Comparison of ENCODE assay signal across 8 cellular contexts in the genomic region with DNA sequence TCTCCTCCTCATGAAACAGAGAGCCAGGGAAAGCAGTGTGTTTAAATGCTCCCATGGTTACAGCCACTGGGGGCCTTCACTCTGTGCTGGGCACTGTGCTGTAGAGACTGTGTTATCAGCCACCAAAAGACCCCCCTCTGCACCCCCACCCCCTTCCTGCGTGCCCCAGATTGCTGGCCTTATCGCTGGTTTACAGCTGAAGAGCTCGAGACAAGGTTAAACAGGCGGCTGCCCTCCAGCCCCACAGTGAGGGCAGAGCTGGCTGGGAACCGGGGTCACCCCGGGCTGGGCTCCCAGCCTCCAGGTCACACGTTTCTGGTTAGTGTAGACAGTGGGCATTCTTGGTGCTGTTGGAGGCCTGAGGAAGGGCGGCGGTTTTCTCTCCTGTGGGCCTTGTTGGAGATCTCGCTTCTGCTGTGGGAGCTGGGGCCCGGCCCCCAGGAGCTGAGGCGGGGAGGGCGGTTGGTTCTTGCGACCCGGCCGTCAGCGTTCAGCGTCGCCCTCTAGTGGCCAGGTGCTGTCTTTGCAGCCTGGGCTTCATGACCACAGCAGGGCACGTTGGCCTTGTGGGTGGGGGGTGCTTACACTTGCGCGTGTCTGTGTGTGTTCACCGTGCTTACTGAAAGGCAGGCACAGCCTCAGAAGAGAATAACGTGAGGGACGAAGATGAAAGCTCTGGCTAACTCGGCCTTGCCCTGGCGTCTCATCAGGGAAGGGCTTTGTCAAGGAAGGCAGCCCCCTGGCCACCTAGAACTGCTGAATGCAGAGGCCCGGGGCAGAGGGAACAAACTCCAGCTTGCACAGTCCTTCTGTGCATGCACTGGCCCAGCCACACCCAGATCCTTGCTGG. TPM values are rescaled to one million over a fixed set of nuclear protein-coding genes. Genes with fewer than 3 reads are reported as not detected.
DNase-seq lines count a peak whose midpoint lies in the region; ATAC-seq and TF ChIP-seq lines count a peak whose summit lies in the region.

No MANE protein-coding gene starts in this region.

- H3K9me3 Mint-ChIP-seq in activated CD4-positive, alpha-beta T cell treated with anti-CD3 and anti-CD28 coated beads for 36 hours (ENCODE audit: low read depth), result no peaks in the 10 kb centered on the region
- no peaks in the 10 kb centered on the region for H3K9me3 Mint-ChIP-seq in central memory CD8-positive, alpha-beta T cell

- TF ChIP-seq CTCF in KMS-11 (conservative IDR thresholded peaks at IDR 0.05; ENCODE audit: low read depth, low read length), result peak; percentile 67

- H4K20me1 ChIP-seq in KMS-11 (ENCODE audit: insufficient read depth), result no peaks in the 10 kb centered on the region

- H3K79me2 ChIP-seq in KMS-11 (ENCODE audit: insufficient read depth, low read depth), result no peaks in the 10 kb centered on the region

- no peaks in the 10 kb centered on the region for H3K27me3 Mint-ChIP-seq in activated CD4-positive, alpha-beta T cell treated with anti-CD3 and anti-CD28 coated beads for 36 hours
- no peaks in the 10 kb centered on the region for H3K27me3 Mint-ChIP-seq in central memory CD8-positive, alpha-beta T cell

- CTCF ChIA-PET in activated CD4-positive, alpha-beta T cell treated with anti-CD3 and anti-CD28 coated beads for 36 hours (lab: Charles Lee), result interaction anchor here (0.6 to 6.1 kb wide), 31 partner anchors 9 to 742 kb away, joined by 3 to 95 read pairs (median 4); a partner anchor contains a TSS

- H3K27ac ChIP-seq in KMS-11, result no peak overlapping the region

- peaks cover 32% of the 10 kb centered on the region for H3K4me1 Mint-ChIP-seq in activated CD4-positive, alpha-beta T cell treated with anti-CD3 and anti-CD28 coated beads for 36 hours
- peaks cover 77% of the 10 kb centered on the region for H3K4me1 Mint-ChIP-seq in central memory CD8-positive, alpha-beta T cell

- peaks cover 54% of the 10 kb centered on the region for H3K36me3 Mint-ChIP-seq in activated CD4-positive, alpha-beta T cell treated with anti-CD3 and anti-CD28 coated beads for 36 hours (ENCODE audit: low read depth)
- H3K36me3 Mint-ChIP-seq in central memory CD8-positive, alpha-beta T cell (ENCODE audit: insufficient read depth), result peaks cover 25% of the 10 kb centered on the region

- peak; percentile 47 for DNase-seq in ELR (ENCODE audit: low read depth)
- peak; percentile 84 for DNase-seq in activated CD4-positive, alpha-beta T cell treated with anti-CD3 and anti-CD28 coated beads for 36 hours
- peak; percentile 62 to 65 for DNase-seq in central memory CD8-positive, alpha-beta T cell (ENCODE audit: low spot score in 2 of 2)
- peak; percentile 43 to 76 for DNase-seq in lung microvascular endothelial cell (ENCODE audit: low read depth in 2 of 2)
- DNase-seq in stimulated activated CD8-positive, alpha-beta memory T cell treated with anti-CD3 and anti-CD28 coated beads, Interleukin-7, amount 100 ng/mL, for 24 hours (ENCODE audit: low read depth), result peak; percentile 33
- no peak for DNase-seq in NCI-H187 treated with DMSO at 0.1 percent for 48 hours (lab: John Stamatoyannopoulos, UW)
- DNase-seq in NCI-H774 (lab: John Stamatoyannopoulos, UW), result no peak

- no peak overlapping the region for H2AFZ ChIP-seq in KMS-11 (ENCODE audit: low read depth)

- no peaks in the 10 kb centered on the region for H3K4me1 ChIP-seq in KMS-11 (ENCODE audit: low read depth, poor library complexity, severe bottlenecking)

- H3K4me3 Mint-ChIP-seq in activated CD4-positive, alpha-beta T cell treated with anti-CD3 and anti-CD28 coated beads for 36 hours, result no peak overlapping the region
- no peak overlapping the region for H3K4me3 Mint-ChIP-seq in central memory CD8-positive, alpha-beta T cell

- H3K36me3 ChIP-seq in KMS-11 (ENCODE audit: insufficient read depth), result no peaks in the 10 kb centered on the region

- intact Hi-C loops in activated CD4-positive, alpha-beta T cell treated with anti-CD3 and anti-CD28 coated beads for 36 hours (cut with DNase I, micrococcal nuclease), result loop anchor here (1.0 to 5.0 kb wide), 6 partner anchors 41 to 241 kb away; a partner anchor contains a TSS

- peak; percentile 72 for ATAC-seq in activated CD4-positive, alpha-beta T cell treated with anti-CD3 and anti-CD28 coated beads for 36 hours
- ATAC-seq in central memory CD8-positive, alpha-beta T cell (replicated peaks; ENCODE audit: extremely low read depth, poor library complexity, severe bottlenecking), result peak; percentile 84

- POLR2A ChIA-PET in activated CD4-positive, alpha-beta T cell treated with anti-CD3 and anti-CD28 coated beads for 36 hours (lab: Charles Lee), result interaction anchor here (0.8 to 1.0 kb wide), 2 partner anchors 40 to 64 kb away, joined by 3 to 4 read pairs; a partner anchor contains a TSS

- no peak overlapping the region for H3K4me3 ChIP-seq in KMS-11 (IDR thresholded peaks at IDR 0.05; ENCODE audit: insufficient read depth, low read depth, low read length)

- H3K27ac Mint-ChIP-seq in activated CD4-positive, alpha-beta T cell treated with anti-CD3 and anti-CD28 coated beads for 36 hours, result no peak overlapping the region
- peak overlapping the region; percentile 73 for H3K27ac Mint-ChIP-seq in central memory CD8-positive, alpha-beta T cell (ENCODE audit: low read depth)

- no peaks in the 10 kb centered on the region for H3K27me3 ChIP-seq in KMS-11 (ENCODE audit: insufficient read depth, low read depth)

- no peak overlapping the region for H3K9ac ChIP-seq in KMS-11

- no peak overlapping the region for H3K4me2 ChIP-seq in KMS-11

RNA-seq across cellular contexts. Expression of a gene that starts 40.8 kb away (rescaled TPM):
- 10 to 100 TPM; 36.0 to 38.0 TPM for total RNA-seq in activated CD4-positive, alpha-beta T cell treated with anti-CD3 and anti-CD28 coated beads for 36 hours
- total RNA-seq in lung microvascular endothelial cell, result 12.9 and 15.3 TPM in 2 replicates

Comparison
In these comparisons a context has a peak if more than half of its experiments do, and no peak if none do; other contexts are left out.
1. DNase-seq: peak in ELR (single experiment), activated CD4-positive, alpha-beta T cell treated with anti-CD3 and anti-CD28 coated beads for 36 hours (single experiment), central memory CD8-positive, alpha-beta T cell (2 of 2), lung microvascular endothelial cell (2 of 2) and stimulated activated CD8-positive, alpha-beta memory T cell treated with anti-CD3 and anti-CD28 coated beads, Interleukin-7, amount 100 ng/mL, for 24 hours (single experiment); none in NCI-H187 treated with DMSO at 0.1 percent for 48 hours (single experiment) and NCI-H774 (single experiment).